ENCODE assay signal across 34 cellular contexts in the genomic region with DNA sequence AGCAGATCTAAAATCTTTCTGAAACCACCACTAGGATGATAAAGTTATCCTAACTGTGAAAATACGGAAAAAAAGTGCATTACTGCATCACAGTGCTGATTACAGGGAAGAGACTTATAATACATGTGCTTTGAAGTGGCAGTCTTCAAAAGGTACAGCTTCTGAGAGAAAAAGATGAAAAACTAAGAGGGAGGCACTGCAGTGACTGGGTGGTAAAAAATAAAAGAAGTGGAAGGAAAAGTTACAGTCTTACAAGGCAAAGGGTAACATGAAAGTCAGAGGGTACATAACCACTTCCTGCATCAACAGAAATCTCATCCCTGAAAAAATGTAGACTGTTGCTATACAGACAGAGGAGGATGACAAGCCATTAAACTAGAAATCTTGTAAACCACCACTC.
A peak's percentile ranks its signal among the peaks of the same experiment; 100 is the strongest.
DNase-seq lines count a peak whose midpoint lies in the region; ATAC-seq and TF ChIP-seq lines count a peak whose summit lies in the region.
"Had no signal": no experiment of that assay in that cellular context is flagged by ENCODE, and none has a peak within 500 bp of the region (broad histone marks: within the 10 kb centered on the region; RNA-seq: fewer than 3 reads in every experiment).

No MANE protein-coding gene starts in this region.

- H2AFZ ChIP-seq in DND-41 (ENCODE audit: low read depth, low read length): no peak overlapping the region; the same call in 1 of the 2 replicates

- H3K4me1 Mint-ChIP-seq in activated T-cell treated with anti-CD3 and anti-CD28 coated beads, Interleukin-2, amount 50 U/mL, for 72 hours (ENCODE audit: low read depth): no peaks in the 10 kb centered on the region
- H3K4me1 Mint-ChIP-seq: B cell; CD14-positive monocyte; CD4-positive, alpha-beta memory T cell; CD4-positive, CD25-positive, alpha-beta regulatory T cell; CD8-positive, alpha-beta memory T cell had no signal

- H3K27me3 ChIP-seq in DND-41 (ENCODE audit: insufficient read depth, low read length, poor library complexity): peaks cover 3% of the 10 kb centered on the region
- H3K27me3 ChIP-seq: BE2C; BLaER1; BLaER1 treated with 17β-estradiol and CSF1 and Interleukin-3, amounts not matched to agents 10 nM and 100 nM had no signal

- no peaks in the 10 kb centered on the region for H3K4me1 ChIP-seq in DND-41 (ENCODE audit: insufficient read depth, low read length)
- H3K4me1 ChIP-seq: A549; BE2C; BLaER1; BLaER1 treated with 17β-estradiol and CSF1 and Interleukin-3, amounts not matched to agents 10 nM and 100 nM; Caco-2 had no signal

- H4K20me1 ChIP-seq in DND-41 (ENCODE audit: insufficient read depth, low read length): no peaks in the 10 kb centered on the region
- H4K20me1 ChIP-seq: BLaER1; BLaER1 treated with 17β-estradiol and CSF1 and Interleukin-3, amounts not matched to agents 10 nM and 100 nM had no signal

- no peaks in the 10 kb centered on the region for H3K27me3 Mint-ChIP-seq in activated T-cell treated with anti-CD3 and anti-CD28 coated beads, Interleukin-2, amount 50 U/mL, for 72 hours (ENCODE audit: low read depth)
- H3K27me3 Mint-ChIP-seq: B cell; CD4-positive, alpha-beta memory T cell; CD4-positive, CD25-positive, alpha-beta regulatory T cell; CD8-positive, alpha-beta memory T cell had no signal

- ATAC-seq in activated T-cell treated with anti-CD3 and anti-CD28 coated beads, Interleukin-2, amount 50 U/mL, for 72 hours (replicated peaks in 1 of 2): no peak
- ATAC-seq in DND-41 (ENCODE audit: insufficient read depth, low read depth): peak; percentile 90
- ATAC-seq: A549; CD8-positive, alpha-beta T cell had no signal

- peaks cover 18 to 19% of the 10 kb centered on the region in 2 donors for H3K9me3 Mint-ChIP-seq in activated T-cell treated with anti-CD3 and anti-CD28 coated beads, Interleukin-2, amount 50 U/mL, for 72 hours

- H3K4me3 Mint-ChIP-seq in activated T-cell treated with anti-CD3 and anti-CD28 coated beads, Interleukin-2, amount 50 U/mL, for 72 hours: no peak overlapping the region
- H3K4me3 Mint-ChIP-seq: B cell; CD14-positive monocyte; CD4-positive, alpha-beta memory T cell; CD4-positive, alpha-beta T cell; CD4-positive, CD25-positive, alpha-beta regulatory T cell; CD8-positive, alpha-beta memory T cell; CD8-positive, alpha-beta T cell had no signal

- no peak for DNase-seq in activated T-cell treated with anti-CD3 and anti-CD28 coated beads, Interleukin-2, amount 50 U/mL, for 72 hours
- no peak for DNase-seq in activated T-cell treated with anti-CD3 and anti-CD28 coated beads, Interleukin-2, amount 50 U/mL, for 1 hour
- DNase-seq in DND-41 (peak; percentile 5), left kidney (ENCODE audit: low read depth, low spot score) (peak; percentile 20), NCI-H748 (lab: John Stamatoyannopoulos, UW; ENCODE audit: unreplicated experiment) (no peak), HK-2 (ENCODE audit: unreplicated experiment) (no peak), NCI-H2029 treated with DMSO at 0.1 percent for 48 hours (lab: John Stamatoyannopoulos, UW) (no peak)
- DNase-seq in Jurkat, Clone E6-1 (ENCODE audit: low read depth, low spot score): peak; percentile 84
- DNase-seq: 8988T; ACHN; AML-193; BE2C; C1 segment of cervical spinal cord; Caco-2; Calu3; CD4-positive, alpha-beta memory T cell; CD4-positive, alpha-beta T cell; CD4-positive, CD25-positive, alpha-beta regulatory T cell; CD8-positive, alpha-beta memory T cell; CD8-positive, alpha-beta T cell; COR-L47; DMS 273 treated with DMSO at 0.1 percent for 48 hours; DMS153; DMS53; DMS79; DMS79 treated with DMSO at 0.1 percent for 48 hours; EL had no signal

- no peak for TF ChIP-seq CTCF in DND-41 (IDR thresholded peaks at IDR 0.05; ENCODE audit: borderline replicate concordance, extremely low read depth, low read length, poor library complexity, severe bottlenecking)

- no peak overlapping the region for H3K4me3 ChIP-seq in DND-41 (ENCODE audit: low read depth in 1 of 2, low read length in 2 of 2)
- no peak overlapping the region for H3K4me3 ChIP-seq in Jurkat, Clone E6-1 (ENCODE audit: low read length)
- H3K4me3 ChIP-seq: A549; BLaER1; BLaER1 treated with 17β-estradiol and CSF1 and Interleukin-3, amounts not matched to agents 10 nM and 100 nM had no signal

- H3K9me3 ChIP-seq in DND-41 (ENCODE audit: insufficient read depth, low read length, severe bottlenecking): no peaks in the 10 kb centered on the region
- H3K9me3 ChIP-seq: A549, BE2C, Caco-2 had no signal

- H3K79me2 ChIP-seq in DND-41 (ENCODE audit: insufficient read depth, low read length): no peaks in the 10 kb centered on the region

- H3K36me3 ChIP-seq in DND-41 (ENCODE audit: insufficient read depth, low read length): no peaks in the 10 kb centered on the region
- H3K36me3 ChIP-seq: BE2C; BLaER1; BLaER1 treated with 17β-estradiol and CSF1 and Interleukin-3, amounts not matched to agents 10 nM and 100 nM had no signal

- peak overlapping the region; percentile 44 for H3K27ac Mint-ChIP-seq in activated T-cell treated with anti-CD3 and anti-CD28 coated beads, Interleukin-2, amount 50 U/mL, for 72 hours
- H3K27ac Mint-ChIP-seq: B cell; CD14-positive monocyte; CD4-positive, alpha-beta memory T cell; CD4-positive, alpha-beta T cell; CD4-positive, CD25-positive, alpha-beta regulatory T cell; CD8-positive, alpha-beta memory T cell; CD8-positive, alpha-beta T cell had no signal

- peaks cover 2 to 4% of the 10 kb centered on the region in 2 donors for H3K36me3 Mint-ChIP-seq in activated T-cell treated with anti-CD3 and anti-CD28 coated beads, Interleukin-2, amount 50 U/mL, for 72 hours (ENCODE audit: insufficient read depth in 2 of 2)
- H3K36me3 Mint-ChIP-seq: CD14-positive monocyte; CD4-positive, alpha-beta memory T cell; CD4-positive, CD25-positive, alpha-beta regulatory T cell; CD8-positive, alpha-beta memory T cell; CD8-positive, alpha-beta T cell had no signal

- H3K27ac ChIP-seq in DND-41 (ENCODE audit: low read length): no peak overlapping the region
- H3K27ac ChIP-seq: 22Rv1; A549; BLaER1; BLaER1 treated with 17β-estradiol and CSF1 and Interleukin-3, amounts not matched to agents 10 nM and 100 nM; C4-2B had no signal

- H3K4me2 ChIP-seq in DND-41 (ENCODE audit: insufficient read depth, low read length): no peak overlapping the region
- H3K4me2 ChIP-seq: A549; BLaER1; BLaER1 treated with 17β-estradiol and CSF1 and Interleukin-3, amounts not matched to agents 10 nM and 100 nM had no signal

- H3K9ac ChIP-seq in DND-41 (ENCODE audit: low read depth, low read length): no peak overlapping the region
- H3K9ac ChIP-seq: BLaER1; BLaER1 treated with 17β-estradiol and CSF1 and Interleukin-3, amounts not matched to agents 10 nM and 100 nM had no signal

Comparison
In these comparisons a context has a peak if more than half of its experiments do, and no peak if none do; other contexts are left out.
1. DNase-seq: peak in DND-41 (single experiment), Jurkat, Clone E6-1 (single experiment) and left kidney (single experiment); none in activated T-cell treated with anti-CD3 and anti-CD28 coated beads, Interleukin-2, amount 50 U/mL, for 72 hours (0 of 2), activated T-cell treated with anti-CD3 and anti-CD28 coated beads, Interleukin-2, amount 50 U/mL, for 1 hour (single experiment), NCI-H748 (single experiment), HK-2 (single experiment) and NCI-H2029 treated with DMSO at 0.1 percent for 48 hours (single experiment).